ENCODE assay signal across 11 cellular contexts in the genomic region with DNA sequence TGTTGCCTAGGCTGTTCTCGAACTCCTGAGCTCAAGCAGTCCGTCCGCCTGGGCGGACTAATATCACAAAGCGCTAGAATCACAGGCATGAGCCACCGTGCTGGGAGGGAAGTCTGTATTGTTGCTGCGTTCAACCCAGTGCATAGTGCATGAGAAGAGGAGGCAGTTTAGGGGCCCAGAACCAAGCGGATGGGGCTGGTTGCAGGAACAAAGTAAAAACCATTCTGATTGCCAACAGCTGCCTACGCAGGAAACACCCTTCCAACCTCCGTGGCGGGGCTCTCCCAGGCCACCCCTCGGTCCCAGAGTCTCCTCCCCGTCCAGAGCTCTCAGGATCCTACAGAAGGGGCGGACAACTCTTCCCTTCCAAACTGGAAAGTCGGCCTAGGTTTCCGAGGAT.
A peak's percentile ranks its signal among the peaks of the same experiment; 100 is the strongest.
DNase-seq lines count a peak whose midpoint lies in the region; ATAC-seq and TF ChIP-seq lines count a peak whose summit lies in the region.
"Had no signal": no experiment of that assay in that cellular context is flagged by ENCODE, and none has a peak within 500 bp of the region (broad histone marks: within the 10 kb centered on the region; RNA-seq: fewer than 3 reads in every experiment).

No MANE protein-coding gene starts in this region.

- H3K27ac ChIP-seq in GM23248 = no peak overlapping the region
- H3K27ac ChIP-seq in mesenchymal stem cell (ENCODE audit: low read length, poor library complexity, severe bottlenecking) = no peak overlapping the region
- no peak overlapping the region for H3K27ac ChIP-seq in endodermal cell (ENCODE audit: low read depth, low read length)
- H3K27ac ChIP-seq: foreskin keratinocyte had no signal

- H2AK5ac ChIP-seq in mesenchymal stem cell (ENCODE audit: low read length, severe bottlenecking) = no peak overlapping the region

- no peak overlapping the region for H3K14ac ChIP-seq in mesenchymal stem cell (ENCODE audit: low read length in 2 of 2)

- TF ChIP-seq CTCF in CD14-positive monocyte (IDR thresholded peaks at IDR 0.05) (no peak), endodermal cell (conservative IDR thresholded peaks at IDR 0.05) (no peak)

- no peaks in the 10 kb centered on the region for H4K20me1 ChIP-seq in GM23248 (ENCODE audit: insufficient read depth)

- H3K4me3 ChIP-seq in GM23248 (peak overlapping the region; percentile 79), mesenchymal stem cell (ENCODE audit: insufficient read depth in 1 of 2, low read depth in 1 of 2, low read length in 2 of 2) (peak overlapping the region in 1 of 2 experiments; percentile 87), endodermal cell (ENCODE audit: low read length) (no peak overlapping the region)

- H3K4me1 ChIP-seq in GM23248 (ENCODE audit: insufficient read depth) (peaks cover 21% of the 10 kb centered on the region), mesenchymal stem cell (ENCODE audit: control insufficient read depth, insufficient read depth, low read depth, low read length) (peaks cover 2% of the 10 kb centered on the region), endodermal cell (ENCODE audit: control insufficient read depth, insufficient read depth, low read length) (no peaks in the 10 kb centered on the region)

- no peak overlapping the region for H3K27ac Mint-ChIP-seq in CD14-positive monocyte
- peak overlapping the region; percentile 100 for H3K27ac Mint-ChIP-seq in activated naive CD8-positive, alpha-beta T cell treated with anti-CD3 and anti-CD28 coated beads, Interleukin-2, amount 10 ng/mL, durations not matched to agents 7 days and 5 days
- H3K27ac Mint-ChIP-seq in endodermal cell = no peak overlapping the region

- H3K23ac ChIP-seq in mesenchymal stem cell (ENCODE audit: low read length in 2 of 2) = no peak overlapping the region

- H3K4me1 Mint-ChIP-seq in CD14-positive monocyte (peaks cover 40% of the 10 kb centered on the region), endodermal cell (no peaks in the 10 kb centered on the region)
- H3K4me1 Mint-ChIP-seq in activated naive CD8-positive, alpha-beta T cell treated with anti-CD3 and anti-CD28 coated beads, Interleukin-2, amount 10 ng/mL, durations not matched to agents 7 days and 5 days = peaks cover 24% of the 10 kb centered on the region

- H4K8ac ChIP-seq in mesenchymal stem cell (ENCODE audit: low read length) = no peak overlapping the region

- H3F3A ChIP-seq in GM23248 (ENCODE audit: insufficient read depth) = peaks cover 18% of the 10 kb centered on the region

- H3K36me3 ChIP-seq in GM23248 (ENCODE audit: low read depth) (no peaks in the 10 kb centered on the region), mesenchymal stem cell (ENCODE audit: control insufficient read depth in 1 of 2, insufficient read depth in 2 of 2, low read depth in 1 of 2, low read length in 2 of 2) (peaks cover 0 to 17% of the 10 kb centered on the region in 2 experiments), endodermal cell (ENCODE audit: control insufficient read depth, insufficient read depth, low read length) (no peaks in the 10 kb centered on the region)

- DNase-seq in CD14-positive monocyte (ENCODE audit: low spot score) = no peak
- DNase-seq in GM23248 = peak; percentile 32
- no peak for DNase-seq in activated naive CD8-positive, alpha-beta T cell treated with anti-CD3 and anti-CD28 coated beads, Interleukin-2, amount 10 ng/mL, durations not matched to agents 7 days and 5 days
- DNase-seq in mesenchymal stem cell = no peak
- no peak for DNase-seq in head of caudate nucleus
- no peak for DNase-seq in endodermal cell
- DNase-seq: foreskin keratinocyte, NCI-H1436 treated with DMSO at 0.1 percent for 48 hours, NCI-H748 treated with DMSO at 0.1 percent for 48 hours had no signal

- H4K91ac ChIP-seq in mesenchymal stem cell (ENCODE audit: low read length) = no peak overlapping the region

- H3K18ac ChIP-seq in mesenchymal stem cell (ENCODE audit: low read depth in 1 of 2, low read length in 2 of 2) = no peak overlapping the region

- H3K9ac ChIP-seq in GM23248 = peak overlapping the region; percentile 91
- peak overlapping the region; percentile 96 for H3K9ac ChIP-seq in mesenchymal stem cell (ENCODE audit: low read length)
- no peak overlapping the region for H3K9ac ChIP-seq in endodermal cell (ENCODE audit: extremely low read depth, low read length, poor library complexity, severe bottlenecking)

- H3K4me2 ChIP-seq in GM23248 (ENCODE audit: unreplicated experiment) = peak overlapping the region; percentile 96
- H3K4me2 ChIP-seq in mesenchymal stem cell (ENCODE audit: low read length, poor library complexity, severe bottlenecking) = no peak overlapping the region

- peak overlapping the region; percentile 41 for H2BK15ac ChIP-seq in mesenchymal stem cell (ENCODE audit: low read depth, poor library complexity, severe bottlenecking)

- POLR2A ChIA-PET in activated naive CD8-positive, alpha-beta T cell treated with anti-CD3 and anti-CD28 coated beads, Interleukin-2, amount 10 ng/mL, durations not matched to agents 7 days and 5 days (lab: Charles Lee) = interaction anchor here (4.6 to 9.0 kb wide), 6 partner anchors 39 to 168 kb away, joined by 29 to 303 read pairs (median 99); partner anchors contain the start of genes ANXA2R and ZNF131

- no peak overlapping the region for H3K4ac ChIP-seq in mesenchymal stem cell (ENCODE audit: low read depth in 1 of 2, low read length in 2 of 2)

- peaks cover 5 to 12% of the 10 kb centered on the region in 2 donors for H3K36me3 Mint-ChIP-seq in CD14-positive monocyte
- peaks cover 15% of the 10 kb centered on the region for H3K36me3 Mint-ChIP-seq in activated naive CD8-positive, alpha-beta T cell treated with anti-CD3 and anti-CD28 coated beads, Interleukin-2, amount 10 ng/mL, durations not matched to agents 7 days and 5 days
- peaks cover 6% of the 10 kb centered on the region for H3K36me3 Mint-ChIP-seq in endodermal cell (ENCODE audit: low read depth)

- H3K4me3 Mint-ChIP-seq in CD14-positive monocyte (peak overlapping the region; percentile 91 to 95), endodermal cell (no peak overlapping the region)
- peak overlapping the region; percentile 96 for H3K4me3 Mint-ChIP-seq in activated naive CD8-positive, alpha-beta T cell treated with anti-CD3 and anti-CD28 coated beads, Interleukin-2, amount 10 ng/mL, durations not matched to agents 7 days and 5 days

- intact Hi-C loops in CD14-positive monocyte (cut with micrococcal nuclease) (loop anchor here (5.0 kb wide), 3 partner anchors 54 to 239 kb away; partner anchors contain the start of gene NIM1K (in 1 of the 2)), head of caudate nucleus (cut with DNase I) (no loop called here)

- H3K9me2 ChIP-seq in GM23248 (ENCODE audit: insufficient read depth) = no peaks in the 10 kb centered on the region

- H3K27me3 Mint-ChIP-seq in CD14-positive monocyte (ENCODE audit: low read depth in 3 of 3) (peaks cover 16 to 31% (median 26%) of the 10 kb centered on the region in 3 donors), endodermal cell (ENCODE audit: insufficient read depth) (peaks cover 4% of the 10 kb centered on the region)
- H3K27me3 Mint-ChIP-seq in activated naive CD8-positive, alpha-beta T cell treated with anti-CD3 and anti-CD28 coated beads, Interleukin-2, amount 10 ng/mL, durations not matched to agents 7 days and 5 days = no peaks in the 10 kb centered on the region

- H3K9me3 Mint-ChIP-seq in CD14-positive monocyte (peaks cover 17 to 32% (median 25%) of the 10 kb centered on the region in 7 donors), endodermal cell (peaks cover 63% of the 10 kb centered on the region)
- peaks cover 1% of the 10 kb centered on the region for H3K9me3 Mint-ChIP-seq in activated naive CD8-positive, alpha-beta T cell treated with anti-CD3 and anti-CD28 coated beads, Interleukin-2, amount 10 ng/mL, durations not matched to agents 7 days and 5 days

- no peaks in the 10 kb centered on the region for H3K79me1 ChIP-seq in mesenchymal stem cell (replicated peaks; ENCODE audit: low read length, poor library complexity, severe bottlenecking)

- H3K9me3 ChIP-seq in GM23248 (ENCODE audit: low read depth) = no peaks in the 10 kb centered on the region
- H3K9me3 ChIP-seq in mesenchymal stem cell (ENCODE audit: control insufficient read depth, low read length) = no peaks in the 10 kb centered on the region
- H3K9me3 ChIP-seq in endodermal cell (ENCODE audit: control insufficient read depth, low read length) = peaks cover 50% of the 10 kb centered on the region

- H3K27me3 ChIP-seq in GM23248 (replicated peaks; ENCODE audit: insufficient read depth) = no peaks in the 10 kb centered on the region
- no peaks in the 10 kb centered on the region for H3K27me3 ChIP-seq in mesenchymal stem cell (ENCODE audit: control insufficient read depth in 1 of 2, insufficient read depth in 1 of 2, low read length in 2 of 2)
- H3K27me3 ChIP-seq in endodermal cell (ENCODE audit: control insufficient read depth, insufficient read depth, low read length, poor library complexity, severe bottlenecking) = no peaks in the 10 kb centered on the region
- H3K27me3 ChIP-seq: foreskin keratinocyte had no signal

- no peak overlapping the region for H2BK120ac ChIP-seq in mesenchymal stem cell (ENCODE audit: low read depth, low read length)

- no peak for ATAC-seq in activated naive CD8-positive, alpha-beta T cell treated with anti-CD3 and anti-CD28 coated beads, Interleukin-2, amount 10 ng/mL, durations not matched to agents 7 days and 5 days (ENCODE audit: low read depth)
- no peak for ATAC-seq in HG02970 (IDR thresholded peaks at IDR 0.05; ENCODE audit: low FRiP score, unreplicated experiment)
- ATAC-seq in GM21737 (IDR thresholded peaks at IDR 0.05; ENCODE audit: unreplicated experiment) = no peak
- ATAC-seq: foreskin keratinocyte had no signal

- no peak overlapping the region for H2BK5ac ChIP-seq in mesenchymal stem cell (ENCODE audit: low read depth, low read length, poor library complexity, severe bottlenecking)

- H2BK12ac ChIP-seq in mesenchymal stem cell (ENCODE audit: low read length in 2 of 2) = no peak overlapping the region

- in situ Hi-C loops in GM23248 (cut with MboI) = no loop called here

- H2AFZ ChIP-seq in GM23248 = peak overlapping the region; percentile 21; the same call in 1 of the 2 replicates
- H2AFZ ChIP-seq in mesenchymal stem cell (ENCODE audit: low read depth, low read length) = no peak overlapping the region

- peaks cover 10% of the 10 kb centered on the region; the same call in 1 of the 2 replicates for H3K79me2 ChIP-seq in GM23248 (ENCODE audit: insufficient read depth)

- WGBS in GM23248 (ENCODE audit: low coverage in 1 of 2, low lambda C conversion rate in 2 of 2, missing lambda C conversion rate in 2 of 2), 2 experiments = 15 to 19% methylated on average over 16 of the region's 16 CpGs
- 92% methylated on average over 16 of the region's 16 CpGs for WGBS in mesenchymal stem cell
- 91 to 92% methylated on average over 13 to 16 of the region's 16 CpGs for WGBS in endodermal cell (ENCODE audit: insufficient coverage in 1 of 2, insufficient read length in 1 of 2), 2 experiments
